In the genomic region with DNA sequence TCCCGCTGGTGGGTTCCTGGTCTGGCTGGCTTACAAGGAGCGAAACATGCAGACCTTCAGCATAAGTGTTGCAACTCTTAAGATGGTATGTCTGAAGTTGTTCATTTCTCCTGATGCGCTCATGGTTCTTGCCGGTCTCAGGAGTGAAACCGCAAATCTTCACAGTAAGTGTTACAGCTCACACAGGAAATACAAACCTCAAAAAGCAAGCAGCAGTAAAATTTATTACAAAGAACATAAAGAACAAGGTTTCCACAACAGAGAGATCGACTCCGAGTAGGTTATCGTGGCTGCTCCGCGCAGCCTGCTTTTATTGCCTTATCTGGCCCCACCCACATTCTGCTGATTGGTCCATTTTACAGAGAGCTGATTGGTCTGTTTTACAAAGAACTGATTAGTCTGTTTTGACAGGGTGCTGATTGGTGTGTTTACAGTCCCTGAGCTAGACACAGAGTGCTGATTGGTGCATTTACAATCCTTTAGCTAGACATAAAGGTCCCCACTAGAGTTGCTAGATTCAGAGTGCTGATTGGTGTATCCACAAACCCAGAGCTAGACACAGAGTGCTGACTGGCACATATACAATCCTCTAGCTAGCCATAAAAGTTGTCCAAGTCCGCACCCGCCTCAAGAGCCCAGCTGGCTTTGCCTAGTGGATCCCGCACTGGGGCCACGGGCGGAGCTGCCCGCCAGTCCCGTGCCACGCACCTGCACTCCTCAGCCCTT, we compare ENCODE assay signal across 8 cellular contexts. TPM values are rescaled to one million over a fixed set of nuclear protein-coding genes. Genes with fewer than 3 reads are reported as not detected.
DNase-seq lines count a peak whose midpoint lies in the region; ATAC-seq and TF ChIP-seq lines count a peak whose summit lies in the region.

No MANE protein-coding gene starts in this region.

- H3K9me3 ChIP-seq in T-helper 17 cell (ENCODE audit: control insufficient read depth, low read length, poor library complexity, severe bottlenecking), result no peaks in the 10 kb centered on the region

- TF ChIP-seq CTCF in GM20000 (IDR thresholded peaks at IDR 0.05; ENCODE audit: extremely low read depth, missing control alignments), result no peak

- peak overlapping the region; percentile 68 for H3K27ac Mint-ChIP-seq in T-helper 17 cell

- H3K4me1 Mint-ChIP-seq in T-helper 17 cell, result peaks cover 8% of the 10 kb centered on the region

- peak; percentile 85 for ATAC-seq in T-helper 17 cell
- ATAC-seq in GM18520 (IDR thresholded peaks at IDR 0.05; ENCODE audit: unreplicated experiment), result no peak

- intact Hi-C loops in posterior vena cava (cut with DNase I), result no loop called here

- DNase-seq in GM20000 (ENCODE audit: low spot score), result peak; percentile 21
- DNase-seq in T-helper 17 cell, result peak; percentile 32 to 61 (median 53)
- DNase-seq in activated naive CD4-positive, alpha-beta T cell (lab: John Stamatoyannopoulos, UW), result peak in 3 of 4 experiments; percentile 13 to 62 (median 40)
- peak; percentile 62 to 67 for DNase-seq in stimulated activated CD4-positive, alpha-beta T cell treated with anti-CD3 and anti-CD28 coated beads, Interleukin-2, amount 100 ng/mL, for 24 hours
- no peak for DNase-seq in posterior vena cava (ENCODE audit: low spot score)
- no peak for DNase-seq in LoVo (ENCODE audit: low spot score)
- DNase-seq in midbrain (lab: John Stamatoyannopoulos, UW), result no peak

- peaks cover 2% of the 10 kb centered on the region for H3K36me3 Mint-ChIP-seq in T-helper 17 cell (ENCODE audit: low read depth)

- H3K27me3 Mint-ChIP-seq in T-helper 17 cell, result peaks cover under 1% of the 10 kb centered on the region

- peak overlapping the region; percentile 68 for H3K4me3 Mint-ChIP-seq in T-helper 17 cell

RNA-seq across cellular contexts. Expression of a gene that starts 39.2 kb away (rescaled TPM):
- 10 to 100 TPM; 21.9 to 22.0 TPM for total RNA-seq in T-helper 17 cell
- total RNA-seq in posterior vena cava, result 10 to 100 TPM; 30.8 to 35.4 TPM

Comparison
In these comparisons a context has a peak if more than half of its experiments do, and no peak if none do; other contexts are left out.
1. DNase-seq: peak in GM20000 (single experiment), T-helper 17 cell (3 of 3), activated naive CD4-positive, alpha-beta T cell (3 of 4) and stimulated activated CD4-positive, alpha-beta T cell treated with anti-CD3 and anti-CD28 coated beads, Interleukin-2, amount 100 ng/mL, for 24 hours (2 of 2); none in posterior vena cava (single experiment), LoVo (single experiment) and midbrain (single experiment).